In the genomic region with DNA sequence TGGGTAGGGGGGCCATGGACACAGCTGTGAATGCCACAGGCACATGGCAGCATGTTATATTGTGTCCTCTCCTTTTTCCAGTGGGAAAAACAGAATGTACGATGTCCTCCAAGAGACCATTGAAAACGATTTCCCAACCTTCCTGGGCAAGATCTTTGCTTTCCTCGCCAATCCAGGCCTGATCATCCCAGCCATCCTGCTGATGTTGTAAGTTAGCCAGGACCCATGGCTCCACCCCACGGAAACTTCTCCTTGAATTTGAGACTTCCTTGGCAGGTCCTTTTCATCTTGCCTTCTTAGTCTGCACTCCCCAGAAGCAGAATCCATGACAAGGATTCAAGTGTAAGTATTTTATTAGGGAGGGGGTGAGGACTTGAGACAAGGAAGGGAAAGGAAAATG, we compare ENCODE assay signal across 18 cellular contexts.
"Had no signal": no experiment of that assay in that cellular context is flagged by ENCODE, and none has a peak within 500 bp of the region (broad histone marks: within the 10 kb centered on the region; RNA-seq: fewer than 3 reads in every experiment).

No MANE protein-coding gene starts in this region.

- H3K36me3 ChIP-seq: esophagus muscularis mucosa, neural progenitor cell, tibial nerve had no signal

- H3K27ac ChIP-seq: neural progenitor cell, tibial nerve had no signal

- H3K27me3 ChIP-seq: tibial nerve had no signal

- ATAC-seq: activated CD4-positive, CD25-positive, alpha-beta regulatory T cell treated with anti-CD3 and anti-CD28 coated beads, Interleukin-2, amount 50 U/mL, for 24 hours; activated T-cell treated with anti-CD3 and anti-CD28 coated beads, Interleukin-2, amount 50 U/mL, for 72 hours; left lobe of liver; stimulated activated naive CD8-positive, alpha-beta T cell treated with anti-CD3 and anti-CD28 coated beads, Interleukin-15, Interleukin-2, amounts not matched to agents 100 U/mL and 50 U/mL, for 24 hours had no signal

- H2AFZ ChIP-seq: neural progenitor cell had no signal

- H3K4me1 ChIP-seq: esophagus muscularis mucosa, neural progenitor cell, tibial nerve had no signal

- DNase-seq: activated CD4-positive, alpha-beta T cell treated with anti-CD3 and anti-CD28 coated beads, Interleukin-2, amount 50 U/mL, for 1 hour; activated CD8-positive, alpha-beta memory T cell treated with anti-CD3 and anti-CD28 coated beads for 24 hours; activated effector memory CD4-positive, alpha-beta T cell treated with anti-CD3 and anti-CD28 coated beads, Interleukin-2, amount 50 U/mL, for 16 hours; activated naive CD4-positive, alpha-beta T cell treated with anti-CD3 and anti-CD28 coated beads, Interleukin-2, amount 50 U/mL, for 16 hours; activated T-cell treated with anti-CD3 and anti-CD28 coated beads, Interleukin-2, amount 50 U/mL, for 72 hours; effector memory CD4-positive, alpha-beta T cell; foreskin fibroblast; hypothalamus; kidney; naive B cell; stimulated activated CD4-positive, alpha-beta T cell treated with anti-CD3 and anti-CD28 coated beads, Interleukin-12 subunit alpha, Interleukin-12 subunit beta, amount 100 ng/mL, for 4 hours; stimulated activated CD4-positive, alpha-beta T cell treated with anti-CD3 and anti-CD28 coated beads, Interleukin-2, amount 100 ng/mL, for 24 hours; stimulated activated naive CD8-positive, alpha-beta T cell treated with anti-CD3 and anti-CD28 coated beads, Interleukin-15, Interleukin-2, amounts not matched to agents 100 U/mL and 50 U/mL, for 24 hours had no signal

- H3K4me2 ChIP-seq: neural progenitor cell had no signal

- H3K4me3 ChIP-seq: esophagus muscularis mucosa, neural progenitor cell, tibial nerve had no signal

- H3K9ac ChIP-seq: neural progenitor cell had no signal
